8 cellular contexts compared by ENCODE assay signal in the genomic region with DNA sequence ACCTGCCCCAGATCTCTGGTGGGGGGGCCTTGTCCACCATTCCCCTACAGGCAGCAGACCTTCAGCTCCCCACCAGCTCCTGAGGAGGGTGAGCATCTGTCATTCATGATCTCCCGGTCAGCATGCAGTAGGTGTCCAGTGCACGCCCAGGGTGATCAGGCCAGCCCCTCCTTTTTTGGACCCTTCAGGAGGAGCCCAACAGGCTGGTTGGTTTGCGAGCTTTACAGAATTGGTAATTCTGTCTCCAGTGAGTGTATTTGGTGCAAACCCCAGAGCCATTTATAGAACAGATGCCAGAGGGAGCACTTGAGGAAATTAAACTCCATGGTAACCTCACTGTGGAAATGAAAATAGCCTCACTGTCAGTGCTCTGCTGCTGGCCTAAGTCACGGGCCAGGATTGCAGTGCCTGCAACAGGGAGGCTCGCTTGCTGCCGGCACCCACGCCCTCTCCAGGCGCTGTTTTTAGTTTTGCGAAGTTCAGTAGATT. TPM values are rescaled to one million over a fixed set of nuclear protein-coding genes. Genes with fewer than 3 reads are reported as not detected.
DNase-seq lines count a peak whose midpoint lies in the region; ATAC-seq and TF ChIP-seq lines count a peak whose summit lies in the region.

No MANE protein-coding gene starts in this region.

- H3K27me3 Mint-ChIP-seq in progenitor cell of endocrine pancreas = no peaks in the 10 kb centered on the region
- peaks cover 0 to 7% of the 10 kb centered on the region in 2 donors for H3K27me3 Mint-ChIP-seq in natural killer cell treated with Interleukin-12 subunit alpha and Interleukin-12 subunit beta and Interleukin-15 and Interleukin-18, amount 100 ng/mL, for 72 hours

- no peaks in the 10 kb centered on the region for H3K27me3 ChIP-seq in H7 (ENCODE audit: control insufficient read depth, insufficient read depth, low read length)

- H3K9me3 Mint-ChIP-seq in progenitor cell of endocrine pancreas (ENCODE audit: low read depth) = no peaks in the 10 kb centered on the region
- peaks cover 5% of the 10 kb centered on the region for H3K9me3 Mint-ChIP-seq in natural killer cell treated with Interleukin-12 subunit alpha and Interleukin-12 subunit beta and Interleukin-15 and Interleukin-18, amount 100 ng/mL, for 72 hours

- H3K36me3 Mint-ChIP-seq in progenitor cell of endocrine pancreas (ENCODE audit: insufficient read depth) = peaks cover 1% of the 10 kb centered on the region
- H3K36me3 Mint-ChIP-seq in natural killer cell treated with Interleukin-12 subunit alpha and Interleukin-12 subunit beta and Interleukin-15 and Interleukin-18, amount 100 ng/mL, for 72 hours = no peaks in the 10 kb centered on the region

- TF ChIP-seq CTCF in progenitor cell of endocrine pancreas (IDR thresholded peaks at IDR 0.05; ENCODE audit: unreplicated experiment) = no peak

- ATAC-seq in GM19452 (IDR thresholded peaks at IDR 0.05; ENCODE audit: unreplicated experiment) (no peak), GM21381 (IDR thresholded peaks at IDR 0.05; ENCODE audit: unreplicated experiment) (no peak)
- ATAC-seq in natural killer cell treated with Interleukin-12 subunit alpha and Interleukin-12 subunit beta and Interleukin-15 and Interleukin-18, amount 100 ng/mL, for 72 hours = no peak

- no peaks in the 10 kb centered on the region for H3K36me3 ChIP-seq in H7 (replicated peaks; ENCODE audit: control insufficient read depth, insufficient read depth, low read length)

- H3K4me1 Mint-ChIP-seq in progenitor cell of endocrine pancreas (ENCODE audit: low read depth) = peaks cover 59% of the 10 kb centered on the region
- H3K4me1 Mint-ChIP-seq in natural killer cell treated with Interleukin-12 subunit alpha and Interleukin-12 subunit beta and Interleukin-15 and Interleukin-18, amount 100 ng/mL, for 72 hours (ENCODE audit: low read depth in 2 of 2) = peaks cover 17 to 18% of the 10 kb centered on the region in 2 donors

- H3K4me3 Mint-ChIP-seq in progenitor cell of endocrine pancreas (ENCODE audit: low read depth) = no peak overlapping the region
- H3K4me3 Mint-ChIP-seq in natural killer cell treated with Interleukin-12 subunit alpha and Interleukin-12 subunit beta and Interleukin-15 and Interleukin-18, amount 100 ng/mL, for 72 hours = no peak overlapping the region

- peak overlapping the region; percentile 13 for H3K27ac Mint-ChIP-seq in progenitor cell of endocrine pancreas
- no peak overlapping the region for H3K27ac Mint-ChIP-seq in natural killer cell treated with Interleukin-12 subunit alpha and Interleukin-12 subunit beta and Interleukin-15 and Interleukin-18, amount 100 ng/mL, for 72 hours

- DNase-seq in EL = peak; percentile 18
- DNase-seq in NCI-H774 (lab: John Stamatoyannopoulos, UW) = peak; percentile 61
- DNase-seq in fibroblast of the conjunctiva (ENCODE audit: low read depth) = peak; percentile 47
- no peak for DNase-seq in progenitor cell of endocrine pancreas (ENCODE audit: low spot score, unreplicated experiment)
- no peak for DNase-seq in natural killer cell treated with Interleukin-12 subunit alpha and Interleukin-12 subunit beta and Interleukin-15 and Interleukin-18, amount 100 ng/mL, for 72 hours (ENCODE audit: low spot score)
- no peak for DNase-seq in H7

- no peak overlapping the region for H3K4me3 ChIP-seq in H7 (ENCODE audit: insufficient read depth, low read depth, low read length)

RNA-seq across cellular contexts. Expression of gene WNK2, which starts 23.4 kb away (rescaled TPM):
- total RNA-seq in progenitor cell of endocrine pancreas = 302 and 345 TPM in 2 replicates
- total RNA-seq in natural killer cell treated with Interleukin-12 subunit alpha and Interleukin-12 subunit beta and Interleukin-15 and Interleukin-18, amount 100 ng/mL, for 72 hours = not detected
- total RNA-seq in H7 (2014; rRNA removed; shearing (Covaris generic)) = 13.3 and 29.5 TPM in 2 replicates

Comparison
In these comparisons a context has a peak if more than half of its experiments do, and no peak if none do; other contexts are left out.
1. DNase-seq: peak in EL (single experiment), NCI-H774 (single experiment) and fibroblast of the conjunctiva (single experiment); none in progenitor cell of endocrine pancreas (single experiment), natural killer cell treated with Interleukin-12 subunit alpha and Interleukin-12 subunit beta and Interleukin-15 and Interleukin-18, amount 100 ng/mL, for 72 hours (single experiment) and H7 (single experiment).